Comparison of ENCODE assay signal across 16 cellular contexts in the genomic region with DNA sequence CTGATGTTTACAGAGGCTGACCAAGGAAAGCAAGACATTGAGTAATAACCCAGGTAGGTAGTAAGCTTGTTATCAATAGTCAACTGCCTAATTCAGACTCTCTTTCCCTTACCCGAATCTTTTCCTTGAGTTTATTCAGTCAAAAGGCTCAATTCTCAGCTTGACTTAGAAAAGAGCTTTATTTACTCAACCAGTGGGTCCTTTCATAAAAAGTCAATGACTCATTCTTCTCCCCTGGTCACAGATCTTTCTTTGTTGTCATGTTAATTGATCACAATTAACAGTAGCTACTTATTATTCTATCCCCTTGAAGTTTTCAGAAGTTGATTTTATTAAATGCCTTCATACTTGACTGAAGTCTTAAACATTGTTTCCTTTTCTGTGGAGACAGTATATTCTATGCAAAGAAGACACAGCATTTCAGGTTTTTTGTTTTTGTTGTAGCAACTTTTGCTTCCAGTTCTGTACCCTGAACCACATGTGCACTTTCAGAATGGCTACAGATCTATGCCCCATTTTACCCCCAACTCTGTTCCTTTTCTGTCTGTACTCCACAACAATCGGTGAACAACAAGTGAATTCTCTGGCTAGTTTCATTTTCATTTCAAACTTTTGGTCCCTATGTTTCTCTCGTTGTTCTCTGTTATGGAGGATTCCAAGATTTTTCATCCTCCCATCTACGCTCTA.
DNase-seq lines count a peak whose midpoint lies in the region; ATAC-seq, FAIRE-seq and TF ChIP-seq lines count a peak whose summit lies in the region.
"Had no signal": no experiment of that assay in that cellular context is flagged by ENCODE, and none has a peak within 500 bp of the region (broad histone marks: within the 10 kb centered on the region; RNA-seq: fewer than 3 reads in every experiment).

No MANE protein-coding gene starts in this region.

- H3K27me3 Mint-ChIP-seq in activated naive CD4-positive, alpha-beta T cell treated with anti-CD3 and anti-CD28 coated beads, Interleukin-2, amount 10 ng/mL, durations not matched to agents 7 days and 5 days = no peaks in the 10 kb centered on the region
- H3K27me3 Mint-ChIP-seq: activated CD4-positive, alpha-beta memory T cell treated with anti-CD3 and anti-CD28 coated beads for 36 hours; IgD-negative memory B cell had no signal

- no peaks in the 10 kb centered on the region for H3K9me3 Mint-ChIP-seq in activated naive CD4-positive, alpha-beta T cell treated with anti-CD3 and anti-CD28 coated beads, Interleukin-2, amount 10 ng/mL, durations not matched to agents 7 days and 5 days
- H3K9me3 Mint-ChIP-seq: activated CD4-positive, alpha-beta memory T cell treated with anti-CD3 and anti-CD28 coated beads for 36 hours; activated T-helper 2 cell treated with anti-CD3 and anti-CD28 coated beads, Interferon-gamma antibody, Interleukin-2, Interleukin-4, amounts not matched to agents 10 μg/mL and 5 μg/mL and 100 μg/mL, durations not matched to agents 14 hours and 24 hours and 36 hours; IgD-negative memory B cell had no signal

- TF ChIP-seq CTCF in omental fat pad (IDR thresholded peaks at IDR 0.05) = no peak

- no peaks in the 10 kb centered on the region for H3K36me3 Mint-ChIP-seq in activated naive CD4-positive, alpha-beta T cell treated with anti-CD3 and anti-CD28 coated beads, Interleukin-2, amount 10 ng/mL, durations not matched to agents 7 days and 5 days
- H3K36me3 Mint-ChIP-seq: activated CD4-positive, alpha-beta memory T cell treated with anti-CD3 and anti-CD28 coated beads for 36 hours; IgD-negative memory B cell had no signal

- peak overlapping the region; percentile 28 for H3K27ac ChIP-seq in caudate nucleus (ENCODE audit: low read depth, low read length)

- intact Hi-C loops in Right ventricle myocardium inferior (cut with DNase I) = no loop called here

- no peak overlapping the region for H3K27ac Mint-ChIP-seq in activated naive CD4-positive, alpha-beta T cell treated with anti-CD3 and anti-CD28 coated beads, Interleukin-2, amount 10 ng/mL, durations not matched to agents 7 days and 5 days
- H3K27ac Mint-ChIP-seq: activated CD4-positive, alpha-beta memory T cell treated with anti-CD3 and anti-CD28 coated beads for 36 hours; activated T-helper 2 cell treated with anti-CD3 and anti-CD28 coated beads, Interferon-gamma antibody, Interleukin-2, Interleukin-4, amounts not matched to agents 10 μg/mL and 5 μg/mL and 100 μg/mL, durations not matched to agents 14 hours and 24 hours and 36 hours; IgD-negative memory B cell had no signal

- peak; percentile 57 for ATAC-seq in HG03354 (IDR thresholded peaks at IDR 0.05; ENCODE audit: poor library complexity, severe bottlenecking, unreplicated experiment)
- ATAC-seq in Right ventricle myocardium inferior = no peak
- ATAC-seq in omental fat pad (ENCODE audit: low FRiP score) = no peak
- ATAC-seq: HCT116 had no signal

- CTCF ChIA-PET in activated naive CD4-positive, alpha-beta T cell treated with anti-CD3 and anti-CD28 coated beads, Interleukin-2, amount 10 ng/mL, durations not matched to agents 7 days and 5 days (lab: Charles Lee) = interaction anchor here (1.3 kb wide), 1 partner anchor 29 kb away, joined by 3 read pairs; no protein-coding TSS in a partner anchor

- no peaks in the 10 kb centered on the region for H3K4me1 Mint-ChIP-seq in activated naive CD4-positive, alpha-beta T cell treated with anti-CD3 and anti-CD28 coated beads, Interleukin-2, amount 10 ng/mL, durations not matched to agents 7 days and 5 days

- no peak for DNase-seq in GM18507 (ENCODE audit: extremely low spot score, insufficient read length, low read depth)
- DNase-seq in caudate nucleus (lab: John Stamatoyannopoulos, UW) = no peak
- DNase-seq in middle frontal gyrus (ENCODE audit: extremely low spot score, low spot score) = peak; percentile 9
- no peak for DNase-seq in Right ventricle myocardium inferior (ENCODE audit: missing footprints)
- no peak for DNase-seq in omental fat pad (ENCODE audit: low spot score)
- no peak for DNase-seq in NCI-H2227 (lab: John Stamatoyannopoulos, UW; ENCODE audit: unreplicated experiment)
- no peak for DNase-seq in activated naive CD4-positive, alpha-beta T cell treated with anti-CD3 and anti-CD28 coated beads, Interleukin-2, amount 10 ng/mL, durations not matched to agents 7 days and 5 days
- DNase-seq: activated CD4-positive, alpha-beta memory T cell treated with anti-CD3 and anti-CD28 coated beads for 36 hours; effector memory CD4-positive, alpha-beta T cell; foreskin fibroblast; NCI-H748 treated with DMSO at 0.1 percent for 48 hours; Right ventricle myocardium superior had no signal

- FAIRE-seq in GM18507 (lab: Jason Lieb, UNC) = peak; percentile 31

- no peak overlapping the region for H3K4me3 Mint-ChIP-seq in activated naive CD4-positive, alpha-beta T cell treated with anti-CD3 and anti-CD28 coated beads, Interleukin-2, amount 10 ng/mL, durations not matched to agents 7 days and 5 days
- H3K4me3 Mint-ChIP-seq: activated CD4-positive, alpha-beta memory T cell treated with anti-CD3 and anti-CD28 coated beads for 36 hours; IgD-negative memory B cell had no signal
